ENCODE assay signal across 9 cellular contexts in genomic region chr3:50164056-50164455, GRCh38. TPM values are rescaled to one million over a fixed set of nuclear protein-coding genes. Genes with fewer than 3 reads are reported as not detected.
DNase-seq lines count a peak whose midpoint lies in the region; ATAC-seq, FAIRE-seq and TF ChIP-seq lines count a peak whose summit lies in the region.
"Had no signal": no experiment of that assay in that cellular context is flagged by ENCODE, and none has a peak within 500 bp of the region (broad histone marks: within the 10 kb centered on the region; RNA-seq: fewer than 3 reads in every experiment).

No MANE protein-coding gene starts in this region.

- CTCF ChIA-PET in PC-9 (lab: Charles Lee) = interaction anchor here (0.6 kb wide), 1 partner anchor 101 kb away, joined by 3 read pairs; no protein-coding TSS in a partner anchor

- no peaks in the 10 kb centered on the region for H3K79me2 ChIP-seq in PC-9 (ENCODE audit: low read depth)

- peak overlapping the region; percentile 46 for H3K4me2 ChIP-seq in PC-9

- BruUV-seq in PC-9 (replicated peaks; lab: Mats Ljungman, UMichigan) = no TSS peak

- H3F3A ChIP-seq in PC-9 (ENCODE audit: insufficient read depth, low read depth) = peaks cover 3% of the 10 kb centered on the region; the same call in 1 of the 2 replicates

- H3K9me2 ChIP-seq in PC-9 (ENCODE audit: insufficient read depth) = no peaks in the 10 kb centered on the region

- no peaks in the 10 kb centered on the region for H4K20me1 ChIP-seq in PC-9 (ENCODE audit: insufficient read depth)

- in situ Hi-C loops in GM13977 (cut with MboI; ENCODE audit: low pct_unique_long_range_greater_than_20kb, low sequenced_read_pairs, unreplicated experiment) = no loop called here

- no peak overlapping the region for H2AFZ ChIP-seq in PC-9

- H3K27ac ChIP-seq in PC-9 (no peak overlapping the region), pancreas (no peak overlapping the region)

- H3K27me3 ChIP-seq in PC-9 (ENCODE audit: insufficient read depth, low read depth) (no peaks in the 10 kb centered on the region), pancreas (no peaks in the 10 kb centered on the region)

- POLR2A ChIA-PET in PC-9 (lab: Charles Lee; ENCODE audit: unreplicated experiment) = interaction anchor here (0.5 to 0.6 kb wide), 3 partner anchors 189 to 694 kb away, joined by 3 to 24 read pairs (median 6); partner anchors contain the start of gene DAG1

- FAIRE-seq in pancreas (lab: Jason Lieb, UNC) = no peak

- no peaks in the 10 kb centered on the region for H3K36me3 ChIP-seq in PC-9 (ENCODE audit: low read depth)
- H3K36me3 ChIP-seq in pancreas = no peaks in the 10 kb centered on the region

- H3K9me3 ChIP-seq in PC-9 (ENCODE audit: insufficient read depth, low read depth) (no peaks in the 10 kb centered on the region), pancreas (no peaks in the 10 kb centered on the region)

- H3K4me3 ChIP-seq in PC-9 (no peak overlapping the region), fibroblast of mammary gland (ENCODE audit: control insufficient read depth, low read depth, low read length) (no peak overlapping the region), pancreas (no peak overlapping the region)

- intact Hi-C loops in PC-9 (cut with micrococcal nuclease; ENCODE audit: unreplicated experiment) (no loop called here), pancreas (cut with DNase I) (no loop called here)

- H3K4me1 ChIP-seq in PC-9 (replicated peaks; ENCODE audit: insufficient read depth) (peaks cover 38% of the 10 kb centered on the region), pancreas (peaks cover 0 to 5% (median 0%) of the 10 kb centered on the region in 3 donors)

- 40 to 53% methylated on average over 6 of the region's 6 CpGs for WGBS in pancreas, 2 donors

- DNase-seq in AG08395 (ENCODE audit: low spot score) (peak; percentile 96), PC-9 (peak; percentile 85 to 90), fibroblast of mammary gland (ENCODE audit: low read depth) (peak; percentile 91), pancreas (peak in 5 of 6 donors; percentile 38 to 78 (median 57)), GM13977 (ENCODE audit: low spot score) (no peak), SHP77 treated with DMSO at 0.1 percent for 48 hours (lab: John Stamatoyannopoulos, UW) (no peak)
- no peak for DNase-seq in activated CD8-positive, alpha-beta memory T cell treated with anti-CD3 and anti-CD28 coated beads, Interleukin-2, amount 50 U/mL, for 48 hours

- peak in 3 of 4 donors; percentile 32 to 77 (median 51) for ATAC-seq in pancreas
- no peak for ATAC-seq in GM21367 (IDR thresholded peaks at IDR 0.05; ENCODE audit: unreplicated experiment)

- TF ChIP-seq CTCF in PC-9 (conservative IDR thresholded peaks at IDR 0.05) (no peak), fibroblast of mammary gland (conservative IDR thresholded peaks at IDR 0.05; ENCODE audit: control insufficient read depth, insufficient read depth, low read depth, low read length) (no peak), pancreas (IDR thresholded peaks at IDR 0.05) (no peak), GM13977 (IDR thresholded peaks at IDR 0.05; ENCODE audit: extremely low read depth, insufficient read depth, missing control alignments) (no peak)

RNA-seq across cellular contexts. Expression of gene SEMA3F, which starts 8.9 kb away (rescaled TPM):
- total RNA-seq in PC-9 (2021) (34.0 and 49.1 TPM in 2 replicates), pancreas (1 to 10 TPM; 1.4 to 7.7 (median 2.9) TPM)
- 1 to 10 TPM; 7.1 to 8.8 TPM for polyA plus RNA-seq in pancreas

RNA-seq across cellular contexts. Expression of gene GNAT1, which starts 27.4 kb away (rescaled TPM):
- total RNA-seq in PC-9 (2021) (0.48 TPM in 1 of 2 replicates, not detected in the other), pancreas (not detected)
- not detected for polyA plus RNA-seq in pancreas
- total RNA-seq: dermis microvascular lymphatic vessel endothelial cell had no signal

RNA-seq across cellular contexts. Expression of gene SLC38A3, which starts 41.0 kb away (rescaled TPM):
- 0.33 and 0.37 TPM in 2 replicates for total RNA-seq in PC-9 (2021)
- 10 to 100 TPM; 21.2 to 57.9 (median 38.6) TPM for total RNA-seq in pancreas
- 10 to 100 TPM; 35.2 to 40.8 TPM for polyA plus RNA-seq in pancreas

Comparison
In these comparisons a context has a peak if more than half of its experiments do, and no peak if none do; other contexts are left out.
1. DNase-seq: peak in AG08395 (single experiment), PC-9 (2 of 2), fibroblast of mammary gland (single experiment) and pancreas (5 of 6); none in GM13977 (single experiment), SHP77 treated with DMSO at 0.1 percent for 48 hours (single experiment) and activated CD8-positive, alpha-beta memory T cell treated with anti-CD3 and anti-CD28 coated beads, Interleukin-2, amount 50 U/mL, for 48 hours (single experiment).
2. RNA of gene SLC38A3, which starts 41.0 kb away (total RNA-seq): 21.2 to 57.9 TPM in pancreas; 0.33 to 0.37 TPM in PC-9; every median in the first group is over 10 times any median in the second.